ENCODE assay signal across 8 cellular contexts in genomic region chr11:2991477-2992233, GRCh38. TPM values are rescaled to one million over a fixed set of nuclear protein-coding genes. Genes with fewer than 3 reads are reported as not detected.
DNase-seq lines count a peak whose midpoint lies in the region; ATAC-seq and TF ChIP-seq lines count a peak whose summit lies in the region.

No MANE protein-coding gene starts in this region.

- peak overlapping the region; percentile 93; the same call in 1 of the 2 replicates for H2AFZ ChIP-seq in PC-3 (ENCODE audit: low read length)

- H3K4me3 Mint-ChIP-seq in central memory CD8-positive, alpha-beta T cell, result peak overlapping the region; percentile 98

- H3K79me2 ChIP-seq in PC-3 (ENCODE audit: low read length), result peaks cover 52% of the 10 kb centered on the region

- peaks cover 38% of the 10 kb centered on the region for H3K4me1 Mint-ChIP-seq in central memory CD8-positive, alpha-beta T cell

- POLR2A ChIA-PET in PC-3 (lab: Charles Lee; ENCODE audit: unreplicated experiment), result interaction anchor here (0.6 to 0.7 kb wide), 5 partner anchors 12 to 572 kb away, joined by 3 to 8 read pairs (median 5); partner anchors contain the start of gene PHLDA2

- peak overlapping the region; percentile 94 for H3K4me3 ChIP-seq in PC-3 (ENCODE audit: low read length)

- peak; percentile 44 for ATAC-seq in GM18505 (IDR thresholded peaks at IDR 0.05; ENCODE audit: unreplicated experiment)
- peak; percentile 50 for ATAC-seq in HG02970 (IDR thresholded peaks at IDR 0.05; ENCODE audit: low FRiP score, unreplicated experiment)
- peak; percentile 54 for ATAC-seq in PC-3
- peak; percentile 45 for ATAC-seq in central memory CD8-positive, alpha-beta T cell (replicated peaks; ENCODE audit: extremely low read depth, poor library complexity, severe bottlenecking)
- peak; percentile 62 for ATAC-seq in left colon
- peak; percentile 44 for ATAC-seq in stimulated activated naive CD8-positive, alpha-beta T cell treated with anti-CD3 and anti-CD28 coated beads, Interleukin-15, Interleukin-2, amounts not matched to agents 100 U/mL and 50 U/mL, for 24 hours

- CTCF ChIA-PET in PC-3 (lab: Charles Lee), result interaction anchor here (0.7 kb wide), 1 partner anchor 61 kb away, joined by 17 read pairs; no protein-coding TSS in a partner anchor

- H3K27ac Mint-ChIP-seq in central memory CD8-positive, alpha-beta T cell (ENCODE audit: low read depth), result peak overlapping the region; percentile 98

- TF ChIP-seq CTCF in PC-3 (conservative IDR thresholded peaks at IDR 0.05; ENCODE audit: low read depth, low read length), result no peak

- H3F3A ChIP-seq in PC-3 (ENCODE audit: low read length, unreplicated experiment), result no peaks in the 10 kb centered on the region

- no peaks in the 10 kb centered on the region for H3K27me3 ChIP-seq in PC-3 (ENCODE audit: low read length)

- DNase-seq in AG08395 (ENCODE audit: low spot score) (peak; percentile 49), PC-3 (no peak), left colon (peak in 1 of 2 donors; percentile 46), EL (no peak)
- no peak for DNase-seq in central memory CD8-positive, alpha-beta T cell (ENCODE audit: low spot score in 2 of 2)
- DNase-seq in stimulated activated naive CD8-positive, alpha-beta T cell treated with anti-CD3 and anti-CD28 coated beads, Interleukin-15, Interleukin-2, amounts not matched to agents 100 U/mL and 50 U/mL, for 24 hours, result no peak

- peaks cover 23% of the 10 kb centered on the region for H3K4me1 ChIP-seq in PC-3 (ENCODE audit: insufficient read depth, low read length)

- intact Hi-C loops in PC-3 (cut with micrococcal nuclease), result no loop called here
- intact Hi-C loops in left colon (cut with DNase I, micrococcal nuclease), result no loop called here

- H3K27ac ChIP-seq in PC-3 (ENCODE audit: low read length), result peak overlapping the region; percentile 61

- H3K4me2 ChIP-seq in PC-3 (ENCODE audit: low read length), result peak overlapping the region; percentile 100

- H3K9ac ChIP-seq in PC-3 (ENCODE audit: low read length), result peak overlapping the region; percentile 99

- peak; percentile 14 for TF ChIP-seq POLR2A in GM18505 (IDR thresholded peaks at IDR 0.05; ENCODE audit: borderline replicate concordance, extremely low read depth, insufficient read depth, insufficient read length)

- H3K9me3 ChIP-seq in PC-3 (ENCODE audit: low read length), result no peaks in the 10 kb centered on the region

- H4K20me1 ChIP-seq in PC-3 (ENCODE audit: low read length), result peaks cover 36% of the 10 kb centered on the region

- H3K36me3 ChIP-seq in PC-3 (ENCODE audit: low read depth, low read length), result peaks cover 6% of the 10 kb centered on the region; the same call in 1 of the 2 replicates

- no peaks in the 10 kb centered on the region for H3K9me3 Mint-ChIP-seq in central memory CD8-positive, alpha-beta T cell

- no TSS peak for BruUV-seq in PC-3 (replicated peaks; lab: Mats Ljungman, UMichigan)

- H3K36me3 Mint-ChIP-seq in central memory CD8-positive, alpha-beta T cell (ENCODE audit: insufficient read depth), result peaks cover 18% of the 10 kb centered on the region

- H3K9me2 ChIP-seq in PC-3 (replicated peaks; ENCODE audit: low read length), result no peaks in the 10 kb centered on the region

- H3K27me3 Mint-ChIP-seq in central memory CD8-positive, alpha-beta T cell, result no peaks in the 10 kb centered on the region

RNA-seq across cellular contexts. Expression of gene NAP1L4, which starts 0.5 kb away (rescaled TPM):
- total RNA-seq in PC-3 (2014; rRNA removed) (115 and 160 TPM in 2 replicates), left colon (100 to 1,000 TPM in 1 of 2 donors, 10 to 100 TPM in 1; 88.8 to 103 TPM)
